ENCODE assay signal across 13 cellular contexts in genomic region chr1:1419363-1419811, GRCh38. TPM values are rescaled to one million over a fixed set of nuclear protein-coding genes. Genes with fewer than 3 reads are reported as not detected.
A peak's percentile ranks its signal among the peaks of the same experiment; 100 is the strongest.
DNase-seq lines count a peak whose midpoint lies in the region; ATAC-seq and TF ChIP-seq lines count a peak whose summit lies in the region.
"Had no signal": no experiment of that assay in that cellular context is flagged by ENCODE, and none has a peak within 500 bp of the region (broad histone marks: within the 10 kb centered on the region; RNA-seq: fewer than 3 reads in every experiment).

No MANE protein-coding gene starts in this region.

- no peak overlapping the region for H2BK5ac ChIP-seq in H9 (ENCODE audit: insufficient read length, low read length)

- H3K36me3 Mint-ChIP-seq in H9 (ENCODE audit: insufficient read depth in 1 of 3, low read depth in 3 of 3) = no peaks in the 10 kb centered on the region; a peak in 1 of 7 replicates

- TF ChIP-seq CTCF in H9 (conservative IDR thresholded peaks at IDR 0.05) = no peak
- TF ChIP-seq CTCF in left lung (IDR thresholded peaks at IDR 0.05) = no peak
- TF ChIP-seq CTCF in lower leg skin (IDR thresholded peaks at IDR 0.05) = no peak

- H3K27ac Mint-ChIP-seq in H9 = peak overlapping the region in 1 of 3 experiments; percentile 85; a peak in 1 of 7 replicates
- H3K27ac Mint-ChIP-seq: activated T-helper 2 cell treated with anti-CD3 and anti-CD28 coated beads, Interferon-gamma antibody, Interleukin-2, Interleukin-4, amounts not matched to agents 10 μg/mL and 5 μg/mL and 100 μg/mL, durations not matched to agents 14 hours and 24 hours and 36 hours had no signal

- H3K36me3 ChIP-seq in duodenal mucosa (ENCODE audit: control insufficient read depth in 1 of 2, insufficient read depth in 2 of 2, low read length in 2 of 2) (no peaks in the 10 kb centered on the region), left lung (no peaks in the 10 kb centered on the region), stomach smooth muscle (ENCODE audit: control insufficient read depth in 2 of 2, insufficient read depth in 2 of 2, low read length in 2 of 2) (no peaks in the 10 kb centered on the region)

- no peaks in the 10 kb centered on the region for H3K27me3 Mint-ChIP-seq in H9 (ENCODE audit: low read depth)

- H2BK120ac ChIP-seq in H9 (ENCODE audit: low read depth, low read length, poor library complexity, severe bottlenecking) = no peak overlapping the region

- no peaks in the 10 kb centered on the region for H4K20me1 ChIP-seq in H9 (ENCODE audit: control insufficient read depth, insufficient read depth, insufficient read length)

- H3K9me3 ChIP-seq in H9 (ENCODE audit: control insufficient read depth, low read depth, low read length) (no peaks in the 10 kb centered on the region), duodenal mucosa (ENCODE audit: control insufficient read depth in 1 of 2, low read length in 2 of 2) (no peaks in the 10 kb centered on the region), left lung (no peaks in the 10 kb centered on the region), stomach smooth muscle (ENCODE audit: control insufficient read depth in 2 of 2, low read length in 2 of 2) (no peaks in the 10 kb centered on the region)

- peaks cover 5% of the 10 kb centered on the region; the same call in 1 of the 2 replicates for H3K4me1 ChIP-seq in H9 (ENCODE audit: insufficient read depth, low read length)
- no peaks in the 10 kb centered on the region for H3K4me1 ChIP-seq in duodenal mucosa (ENCODE audit: control insufficient read depth in 1 of 2, insufficient read depth in 2 of 2, low read length in 2 of 2)
- peaks cover 0 to 18% of the 10 kb centered on the region in 2 donors for H3K4me1 ChIP-seq in left lung
- H3K4me1 ChIP-seq in stomach smooth muscle (ENCODE audit: control insufficient read depth, insufficient read depth, low read length) = peaks cover 16% of the 10 kb centered on the region

- ATAC-seq in left lung (peak; percentile 37), GM21390 (IDR thresholded peaks at IDR 0.05; ENCODE audit: unreplicated experiment) (no peak)

- H2BK12ac ChIP-seq in H9 (ENCODE audit: insufficient read length, low read depth, low read length) = no peak overlapping the region

- no peaks in the 10 kb centered on the region for H3K79me1 ChIP-seq in H9 (ENCODE audit: insufficient read depth, low read depth, low read length, poor library complexity, severe bottlenecking)

- no peaks in the 10 kb centered on the region for H3K23me2 ChIP-seq in H9 (ENCODE audit: insufficient read length, low read depth, low read length, poor library complexity, severe bottlenecking)

- H4K8ac ChIP-seq in H9 (replicated peaks; ENCODE audit: insufficient read length, low read depth, low read length) = no peak overlapping the region

- no peak overlapping the region for H2AFZ ChIP-seq in H9 (ENCODE audit: low read length)

- whole genome bisulfite sequencing in H9 (ENCODE audit: extremely low coverage, insufficient read length, low lambda C conversion rate) = no CpG with 5 or more reads among the region's 21 CpGs
- 81 to 82% methylated on average over 8 to 17 of the region's 21 CpGs for WGBS in lower leg skin, 2 donors

- H3K4me3 ChIP-seq in duodenal mucosa (ENCODE audit: low read depth in 1 of 2, low read length in 2 of 2) = peak overlapping the region in 1 of 2 donors; percentile 15
- H3K4me3 ChIP-seq in left lung = peak overlapping the region; percentile 29 to 34
- peak overlapping the region; percentile 4 to 71 for H3K4me3 ChIP-seq in stomach smooth muscle (ENCODE audit: low read length in 2 of 2)
- H3K4me3 ChIP-seq in lower leg skin (ENCODE audit: low read depth, poor library complexity, severe bottlenecking) = no peak overlapping the region

- no peak overlapping the region for H3K18ac ChIP-seq in H9 (ENCODE audit: insufficient read length, low read depth, low read length)

- no peak overlapping the region for H3K9ac ChIP-seq in H9 (ENCODE audit: extremely low read depth, insufficient read length, low read length)
- no peak overlapping the region for H3K9ac ChIP-seq in duodenal mucosa (ENCODE audit: low read depth in 1 of 2, low read length in 2 of 2)
- H3K9ac ChIP-seq in stomach smooth muscle (ENCODE audit: low read length in 2 of 2) = peak overlapping the region; percentile 50 to 80

- DNase-seq in H9 (no peak), left lung (peak in 1 of 2 donors; percentile 76), lower leg skin (ENCODE audit: low spot score in 2 of 2) (no peak), CD1c-positive myeloid dendritic cell (ENCODE audit: extremely low spot score) (no peak), NCI-H2196 (lab: John Stamatoyannopoulos, UW; ENCODE audit: unreplicated experiment) (no peak)
- DNase-seq: cortex of kidney, KG1, NCI-H446, SHP77 treated with DMSO at 0.1 percent for 48 hours had no signal

- H3K9me3 Mint-ChIP-seq in H9 = no peaks in the 10 kb centered on the region
- H3K9me3 Mint-ChIP-seq: activated T-helper 2 cell treated with anti-CD3 and anti-CD28 coated beads, Interferon-gamma antibody, Interleukin-2, Interleukin-4, amounts not matched to agents 10 μg/mL and 5 μg/mL and 100 μg/mL, durations not matched to agents 14 hours and 24 hours and 36 hours had no signal

- no peak overlapping the region for H3K27ac ChIP-seq in H9 (ENCODE audit: insufficient read length, low read depth, low read length)
- H3K27ac ChIP-seq in duodenal mucosa (ENCODE audit: low read depth, low read length) = peak overlapping the region; percentile 20
- peak overlapping the region; percentile 47 to 57 for H3K27ac ChIP-seq in left lung
- H3K27ac ChIP-seq in stomach smooth muscle (ENCODE audit: low read length) = peak overlapping the region; percentile 53

- H2BK15ac ChIP-seq in H9 (ENCODE audit: low read depth, low read length) = no peak overlapping the region; the same call in 1 of the 2 replicates

- H3K27me3 ChIP-seq in H9 (ENCODE audit: insufficient read depth, low read length) (no peaks in the 10 kb centered on the region), duodenal mucosa (ENCODE audit: control insufficient read depth in 1 of 2, insufficient read depth in 2 of 2, low read length in 2 of 2) (peaks cover 0 to 2% of the 10 kb centered on the region in 2 donors), left lung (peaks cover 0 to 23% of the 10 kb centered on the region in 2 donors), stomach smooth muscle (ENCODE audit: control insufficient read depth in 1 of 2, insufficient read depth in 2 of 2, low read length in 2 of 2) (no peaks in the 10 kb centered on the region)

- H2BK20ac ChIP-seq in H9 (ENCODE audit: low read depth, low read length, poor library complexity, severe bottlenecking) = no peak overlapping the region

- intact Hi-C loops in left lung (cut with DNase I) (no loop called here), lower leg skin (cut with DNase I; ENCODE audit: low total_unique reads) (no loop called here)

- H3K56ac ChIP-seq in H9 (ENCODE audit: insufficient read length, low read depth, low read length) = no peak overlapping the region

- no peak overlapping the region for H3K23ac ChIP-seq in H9 (ENCODE audit: insufficient read length, low read depth, low read length)

- H4K5ac ChIP-seq in H9 (ENCODE audit: insufficient read length, low read depth, low read length) = no peak overlapping the region

- no peak for TF ChIP-seq POLR2A in lower leg skin (IDR thresholded peaks at IDR 0.05)

- H3K14ac ChIP-seq in H9 (ENCODE audit: insufficient read depth, low read length) = peak overlapping the region; percentile 68

- no peak overlapping the region for H3K4ac ChIP-seq in H9 (ENCODE audit: low read depth, low read length)

- no peak overlapping the region for H3T11ph ChIP-seq in H9 (ENCODE audit: low read length)

- H3K4me3 Mint-ChIP-seq in H9 = peak overlapping the region in 1 of 2 experiments; percentile 32; a peak in 2 of 5 replicates

- no peak overlapping the region for H4K91ac ChIP-seq in H9 (ENCODE audit: insufficient read length, low read depth, low read length)

- H2AK5ac ChIP-seq in H9 (ENCODE audit: insufficient read length, low read length) = no peak overlapping the region

- H3K4me2 ChIP-seq in H9 (ENCODE audit: insufficient read depth, insufficient read length, low read length) = no peak overlapping the region

- H3K79me2 ChIP-seq in H9 (ENCODE audit: insufficient read depth, low read length) = no peaks in the 10 kb centered on the region

- H3K4me1 Mint-ChIP-seq in H9 = peaks cover 45 to 50% of the 10 kb centered on the region in 2 experiments

RNA-seq across cellular contexts. Expression of gene ANKRD65, which starts 1.7 kb away (rescaled TPM):
- total RNA-seq in H9 (2021) = 3.1 and 3.2 TPM in 2 replicates
- 10 to 100 TPM; 18.4 to 35.2 TPM for total RNA-seq in left lung
- 10 to 100 TPM in 1 of 4 donors, 1 to 10 TPM in 3; 3.1 to 10.9 (median 6.2) TPM for total RNA-seq in lower leg skin
- total RNA-seq: activated T-helper 2 cell treated with anti-CD3 and anti-CD28 coated beads, Interferon-gamma antibody, Interleukin-2, Interleukin-4, amounts not matched to agents 10 μg/mL and 5 μg/mL and 100 μg/mL, durations not matched to agents 14 hours and 24 hours and 36 hours had no signal

RNA-seq across cellular contexts. Expression of gene MRPL20, which starts 12.3 kb away (rescaled TPM):
- 156 and 162 TPM in 2 replicates for total RNA-seq in H9 (2021)
- total RNA-seq in left lung = 100 to 1,000 TPM in 1 of 2 donors, 10 to 100 TPM in 1; 69.5 to 103 TPM
- total RNA-seq in lower leg skin = 100 to 1,000 TPM in 3 of 4 donors, 10 to 100 TPM in 1; 83.4 to 122 (median 106) TPM

RNA-seq across cellular contexts. Expression of gene VWA1, which starts 16.1 kb away (rescaled TPM):
- total RNA-seq in H9 (2021) = 55.6 and 57.1 TPM in 2 replicates
- 100 to 1,000 TPM; 113 to 147 TPM for total RNA-seq in left lung
- 10 to 100 TPM; 26.5 to 36.4 (median 30.1) TPM for total RNA-seq in lower leg skin

RNA-seq across cellular contexts. Expression of gene CCNL2, which starts 20.3 kb away (rescaled TPM):
- total RNA-seq in H9 (2021) = 160 and 173 TPM in 2 replicates
- total RNA-seq in left lung = 100 to 1,000 TPM; 142 to 161 TPM
- 100 to 1,000 TPM; 122 to 249 (median 142) TPM for total RNA-seq in lower leg skin

RNA-seq across cellular contexts. Expression of gene ATAD3C, which starts 30.1 kb away (rescaled TPM):
- total RNA-seq in H9 (2021) (7.5 and 7.7 TPM in 2 replicates), left lung (10 to 100 TPM in 1 of 2 donors, 1 to 10 TPM in 1; 9.9 to 14.9 TPM), lower leg skin (1 to 10 TPM in 1 of 4 donors, under 1 TPM in 3; 0.17 to 2.1 (median 0.63) TPM)

Comparison
In these comparisons a context has a peak if more than half of its experiments do, and no peak if none do; other contexts are left out.
1. H3K9ac ChIP-seq: peak in stomach smooth muscle (2 of 2); none in H9 (single experiment) and duodenal mucosa (0 of 2).